In the genomic region with DNA sequence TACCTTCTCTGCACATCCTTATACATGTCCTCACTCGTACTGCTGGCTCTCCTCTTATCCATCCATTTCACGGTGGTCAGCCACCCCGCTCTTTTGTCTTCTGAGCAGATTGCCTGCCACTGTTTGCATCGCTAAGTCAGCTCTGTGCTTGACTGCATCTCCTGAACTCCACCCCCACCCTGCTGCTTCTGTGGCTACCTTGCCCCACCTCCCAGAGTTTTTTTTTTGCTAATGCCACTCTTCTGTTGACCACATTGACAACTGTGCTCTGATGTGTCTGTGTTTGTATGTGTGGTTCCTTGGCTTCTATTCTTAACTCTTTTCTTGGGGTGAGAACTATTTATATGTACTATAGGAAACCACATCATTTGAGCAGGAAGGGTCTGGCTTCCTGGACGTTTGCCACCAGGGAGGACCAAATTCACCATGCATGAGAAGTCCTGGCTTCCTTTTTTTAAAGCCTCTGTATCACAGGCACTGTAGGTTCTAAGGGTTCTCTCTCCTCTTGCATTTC, we compare ENCODE assay signal across 9 cellular contexts. TPM values are rescaled to one million over a fixed set of nuclear protein-coding genes. Genes with fewer than 3 reads are reported as not detected.
A peak's percentile ranks its signal among the peaks of the same experiment; 100 is the strongest.
DNase-seq lines count a peak whose midpoint lies in the region; ATAC-seq and TF ChIP-seq lines count a peak whose summit lies in the region.
"Had no signal": no experiment of that assay in that cellular context is flagged by ENCODE, and none has a peak within 500 bp of the region (broad histone marks: within the 10 kb centered on the region; RNA-seq: fewer than 3 reads in every experiment).

No MANE protein-coding gene starts in this region.

- H3K36me3 Mint-ChIP-seq in T-cell (no peaks in the 10 kb centered on the region), naive B cell (peaks cover 0 to 3% of the 10 kb centered on the region in 2 donors)
- H3K36me3 Mint-ChIP-seq: brain had no signal

- H3K27ac Mint-ChIP-seq in T-cell: peak overlapping the region in 1 of 2 donors; percentile 47
- H3K27ac Mint-ChIP-seq in naive B cell: peak overlapping the region; percentile 57 to 96 (median 91)

- CTCF ChIA-PET in T-cell (lab: Charles Lee): interaction anchor here in 1 of 2 donors (1.4 kb wide), 1 partner anchor 10 kb away, joined by 3 read pairs; no protein-coding TSS in a partner anchor

- H3K4me3 Mint-ChIP-seq in T-cell (peak overlapping the region in 1 of 3 donors; percentile 13), naive B cell (peak overlapping the region; percentile 54 to 96 (median 83))
- H3K4me3 Mint-ChIP-seq: brain had no signal

- no peak for TF ChIP-seq CTCF in omental fat pad (IDR thresholded peaks at IDR 0.05)

- H3K4me1 Mint-ChIP-seq in T-cell (peaks cover 8 to 19% (median 13%) of the 10 kb centered on the region in 3 donors), naive B cell (peaks cover 65 to 95% (median 75%) of the 10 kb centered on the region in 3 donors)

- H3K9me3 Mint-ChIP-seq in T-cell (no peaks in the 10 kb centered on the region), naive B cell (peaks cover 0 to 4% (median under 1%) of the 10 kb centered on the region in 7 donors)

- DNase-seq in DMS79 (lab: John Stamatoyannopoulos, UW): peak; percentile 10
- DNase-seq in T-cell: peak in 4 of 34 experiments; percentile 4 to 31 (median 8)
- DNase-seq in naive B cell: peak; percentile 70
- no peak for DNase-seq in foreskin melanocyte
- no peak for DNase-seq in omental fat pad (ENCODE audit: low spot score)
- no peak for DNase-seq in cortex of kidney (lab: John Stamatoyannopoulos, UW)

- peaks cover 13 to 16% of the 10 kb centered on the region in 2 donors for H3K27me3 Mint-ChIP-seq in T-cell
- no peaks in the 10 kb centered on the region for H3K27me3 Mint-ChIP-seq in naive B cell

- POLR2A ChIA-PET in T-cell (lab: Charles Lee): no interaction called here

- ATAC-seq in GM19328 (IDR thresholded peaks at IDR 0.05; ENCODE audit: unreplicated experiment) (peak; percentile 89), HG03139 (IDR thresholded peaks at IDR 0.05; ENCODE audit: unreplicated experiment) (peak; percentile 90), T-cell (replicated peaks in 1 of 4) (peak in 3 of 4 experiments; percentile 32 to 35 (median 33)), naive B cell (ENCODE audit: low read depth in 2 of 2) (peak; percentile 84 to 87), omental fat pad (ENCODE audit: low FRiP score) (no peak)

RNA-seq across cellular contexts. Expression of gene MTMR10, which starts 12.8 kb away (rescaled TPM):
- total RNA-seq in T-cell: 10 to 100 TPM; 29.2 to 40.7 (median 33.1) TPM
- 10 to 100 TPM in 5 of 6 donors, 1 to 10 TPM in 1; 2.7 to 43.0 (median 17.1) TPM for polyA plus RNA-seq in naive B cell (ENCODE audit: low read depth in 6 of 6)
- 10 to 100 TPM; 40.6 to 70.0 (median 46.6) TPM for total RNA-seq in omental fat pad

Comparison
In these comparisons a context has a peak if more than half of its experiments do, and no peak if none do; other contexts are left out.
1. DNase-seq: peak in DMS79 (single experiment) and naive B cell (single experiment); none in foreskin melanocyte (single experiment), omental fat pad (single experiment) and cortex of kidney (single experiment).